26 cellular contexts compared by ENCODE assay signal in the genomic region with DNA sequence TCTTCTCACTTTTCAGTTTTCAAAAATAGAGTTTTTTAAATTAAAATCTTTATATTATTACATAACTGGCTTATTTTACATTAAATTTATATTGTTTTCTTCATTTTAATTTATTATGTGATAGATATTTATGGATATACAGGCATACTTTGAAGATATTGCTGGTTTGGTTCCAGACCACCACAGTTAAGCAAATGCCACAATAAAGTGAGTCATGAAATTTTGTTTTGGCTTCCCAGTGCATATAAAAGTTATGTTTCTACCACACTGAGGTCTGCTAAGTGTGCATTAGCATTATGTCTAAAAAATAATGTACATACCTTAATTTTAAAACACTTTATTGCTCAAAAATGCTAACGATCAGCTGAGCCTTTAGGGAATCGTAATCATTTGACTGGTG. TPM values are rescaled to one million over a fixed set of nuclear protein-coding genes. Genes with fewer than 3 reads are reported as not detected.
DNase-seq lines count a peak whose midpoint lies in the region; ATAC-seq and TF ChIP-seq lines count a peak whose summit lies in the region.
"Had no signal": no experiment of that assay in that cellular context is flagged by ENCODE, and none has a peak within 500 bp of the region (broad histone marks: within the 10 kb centered on the region; RNA-seq: fewer than 3 reads in every experiment).

No MANE protein-coding gene starts in this region.

- intact Hi-C loops in PC-3 (cut with micrococcal nuclease), result loop anchor here (10.0 kb wide), 1 partner anchor 253 kb away; no protein-coding TSS in a partner anchor

- no peaks in the 10 kb centered on the region for H4K20me1 ChIP-seq in PC-3 (ENCODE audit: low read length)
- H4K20me1 ChIP-seq in smooth muscle cell (ENCODE audit: low read depth), result peaks cover 24% of the 10 kb centered on the region

- H3K9me3 ChIP-seq in PC-3 (ENCODE audit: low read length) (no peaks in the 10 kb centered on the region), smooth muscle cell (replicated peaks; ENCODE audit: low read depth) (no peaks in the 10 kb centered on the region)
- H3K9me3 ChIP-seq: body of pancreas, colonic mucosa, HAP-1, Peyer's patch, sigmoid colon, suprapubic skin had no signal

- H2AFZ ChIP-seq in PC-3 (ENCODE audit: low read length), result no peak overlapping the region
- no peak overlapping the region for H2AFZ ChIP-seq in smooth muscle cell (ENCODE audit: low read depth)

- DNase-seq in EH (ENCODE audit: low read depth) (peak; percentile 30), PC-3 (no peak), fibroblast of gingiva (ENCODE audit: low read depth) (peak; percentile 39), smooth muscle cell (lab: John Stamatoyannopoulos, UW; ENCODE audit: unreplicated experiment) (no peak), foreskin keratinocyte (no peak), G401 (ENCODE audit: low spot score) (no peak)
- DNase-seq: activated CD8-positive, alpha-beta T cell treated with anti-CD3 and anti-CD28 coated beads for 36 hours; activated naive CD8-positive, alpha-beta T cell treated with anti-CD3 and anti-CD28 coated beads for 36 hours; body of pancreas; CD8-positive, alpha-beta T cell; colonic mucosa; effector memory CD4-positive, alpha-beta T cell; glutamatergic neuron; kidney glomerular epithelial cell; NCI-H1092; NCI-H187 treated with DMSO at 0.1 percent for 48 hours; NCI-H526 treated with DMSO at 0.1 percent for 48 hours; Peyer's patch; SIG-M5; sigmoid colon had no signal

- no peaks in the 10 kb centered on the region for H3K9me2 ChIP-seq in PC-3 (replicated peaks; ENCODE audit: low read length)

- POLR2A ChIA-PET in PC-3 (lab: Charles Lee; ENCODE audit: unreplicated experiment), result no interaction called here

- peaks cover 19% of the 10 kb centered on the region for H3K4me1 ChIP-seq in PC-3 (ENCODE audit: insufficient read depth, low read length)
- peaks cover 13% of the 10 kb centered on the region for H3K4me1 ChIP-seq in smooth muscle cell (ENCODE audit: low read depth)
- peaks cover 4% of the 10 kb centered on the region for H3K4me1 ChIP-seq in foreskin keratinocyte
- H3K4me1 ChIP-seq: body of pancreas, colonic mucosa, Peyer's patch had no signal

- CTCF ChIA-PET in PC-3 (lab: Charles Lee), result no interaction called here

- no peak overlapping the region for H3K4me3 ChIP-seq in PC-3 (ENCODE audit: low read length)
- H3K4me3 ChIP-seq in smooth muscle cell, result no peak overlapping the region
- H3K4me3 ChIP-seq: body of pancreas, colonic mucosa, GM12878, HAP-1, Peyer's patch, sigmoid colon, suprapubic skin had no signal

- H3K79me2 ChIP-seq in PC-3 (ENCODE audit: low read length) (peaks cover 9% of the 10 kb centered on the region), smooth muscle cell (ENCODE audit: low read depth) (peaks cover 5% of the 10 kb centered on the region)

- peaks cover 3% of the 10 kb centered on the region; the same call in 1 of the 2 replicates for H3K36me3 ChIP-seq in PC-3 (ENCODE audit: low read depth, low read length)
- H3K36me3 ChIP-seq in smooth muscle cell (ENCODE audit: low read depth), result no peaks in the 10 kb centered on the region
- H3K36me3 ChIP-seq: colonic mucosa had no signal

- in situ Hi-C loops in G401 (cut with HindIII; ENCODE audit: low sequenced_read_pairs), result no loop called here

- H3K27me3 ChIP-seq in PC-3 (ENCODE audit: low read length) (no peaks in the 10 kb centered on the region), smooth muscle cell (ENCODE audit: low read depth) (no peaks in the 10 kb centered on the region), foreskin keratinocyte (no peaks in the 10 kb centered on the region)
- H3K27me3 ChIP-seq: colonic mucosa, Peyer's patch, sigmoid colon, suprapubic skin had no signal

- no peaks in the 10 kb centered on the region for H3F3A ChIP-seq in PC-3 (ENCODE audit: low read length, unreplicated experiment)
- no peaks in the 10 kb centered on the region for H3F3A ChIP-seq in smooth muscle cell (ENCODE audit: low read depth)

- no peak overlapping the region for H3K27ac ChIP-seq in PC-3 (ENCODE audit: low read length)
- peak overlapping the region; percentile 45 for H3K27ac ChIP-seq in smooth muscle cell (ENCODE audit: low read depth)
- H3K27ac ChIP-seq in foreskin keratinocyte, result no peak overlapping the region
- H3K27ac ChIP-seq: body of pancreas, colonic mucosa, Peyer's patch, sigmoid colon, suprapubic skin had no signal

- no peak overlapping the region for H3K4me2 ChIP-seq in PC-3 (ENCODE audit: low read length)
- H3K4me2 ChIP-seq in smooth muscle cell, result peak overlapping the region; percentile 8

- BruUV-seq in PC-3 (replicated peaks; lab: Mats Ljungman, UMichigan), result no TSS peak

- no peak for TF ChIP-seq CTCF in PC-3 (conservative IDR thresholded peaks at IDR 0.05; ENCODE audit: low read depth, low read length)
- no peak for TF ChIP-seq CTCF in smooth muscle cell (IDR thresholded peaks at IDR 0.05; ENCODE audit: borderline replicate concordance, insufficient read depth, poor library complexity, severe bottlenecking)
- TF ChIP-seq CTCF in foreskin keratinocyte (conservative IDR thresholded peaks at IDR 0.05), result no peak

- ATAC-seq in PC-3, result peak; percentile 29
- ATAC-seq in foreskin keratinocyte, result no peak
- ATAC-seq in HG03520 (IDR thresholded peaks at IDR 0.05; ENCODE audit: unreplicated experiment), result no peak
- ATAC-seq: activated CD4-positive, CD25-positive, alpha-beta regulatory T cell treated with anti-CD3 and anti-CD28 coated beads, Interleukin-2, amount 50 U/mL, for 24 hours; activated CD8-positive, alpha-beta T cell treated with anti-CD3 and anti-CD28 coated beads for 36 hours; body of pancreas; CD8-positive, alpha-beta T cell; GM12878; HepG2 had no signal

- WGBS in smooth muscle cell (ENCODE audit: low lambda C conversion rate), result 92% methylated on average over 2 of the region's 2 CpGs

- H3K9ac ChIP-seq in PC-3 (ENCODE audit: low read length) (no peak overlapping the region), smooth muscle cell (ENCODE audit: low read depth) (no peak overlapping the region)

RNA-seq across cellular contexts. Expression of a gene that starts 47.5 kb away (rescaled TPM):
- 59.8 and 72.6 TPM in 2 replicates for total RNA-seq in PC-3 (2014; rRNA removed)
- total RNA-seq in smooth muscle cell, result 185 and 218 TPM in 2 replicates
- 177 and 182 TPM in 2 replicates for polyA plus RNA-seq in smooth muscle cell
- 114 and 120 TPM in 2 replicates for total RNA-seq in foreskin keratinocyte
- 140 and 141 TPM in 2 replicates for polyA plus RNA-seq in foreskin keratinocyte
- 116 and 127 TPM in 2 replicates for total RNA-seq in G401 (2014; rRNA removed; shearing (Covaris generic))

Comparison
In these comparisons a context has a peak if more than half of its experiments do, and no peak if none do; other contexts are left out.
1. DNase-seq: peak in EH (single experiment) and fibroblast of gingiva (single experiment); none in PC-3 (single experiment), smooth muscle cell (single experiment), foreskin keratinocyte (0 of 2) and G401 (single experiment).